15 cellular contexts compared by ENCODE assay signal in the genomic region with DNA sequence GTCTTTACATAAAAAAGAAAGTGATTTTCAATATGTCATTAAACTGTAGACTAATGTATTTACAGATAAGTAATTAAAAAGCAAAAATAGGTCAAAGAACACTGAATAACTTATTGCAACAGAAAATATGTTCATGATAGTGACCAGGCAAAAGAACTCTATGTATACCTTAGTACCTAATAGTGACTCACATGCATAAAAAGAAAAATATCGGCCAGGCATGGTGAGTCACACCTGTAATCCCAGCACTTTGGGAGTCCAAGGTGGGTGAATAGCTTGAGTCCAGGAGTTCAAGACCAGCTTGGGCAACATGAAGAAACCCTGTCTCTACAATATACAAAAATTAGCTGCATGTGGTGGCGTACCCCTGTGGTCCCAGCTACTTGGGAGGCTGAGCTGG. TPM values are rescaled to one million over a fixed set of nuclear protein-coding genes. Genes with fewer than 3 reads are reported as not detected.
A peak's percentile ranks its signal among the peaks of the same experiment; 100 is the strongest.
DNase-seq lines count a peak whose midpoint lies in the region; ATAC-seq and TF ChIP-seq lines count a peak whose summit lies in the region.
"Had no signal": no experiment of that assay in that cellular context is flagged by ENCODE, and none has a peak within 500 bp of the region (broad histone marks: within the 10 kb centered on the region; RNA-seq: fewer than 3 reads in every experiment).

No MANE protein-coding gene starts in this region.

- intact Hi-C loops in HCT116 (cut with micrococcal nuclease): no loop called here
- intact Hi-C loops in PC-3 (cut with micrococcal nuclease): no loop called here
- intact Hi-C loops in esophagus muscularis mucosa (cut with DNase I): no loop called here

- no peak overlapping the region for H3K27ac Mint-ChIP-seq in osteocyte (ENCODE audit: unreplicated experiment)
- H3K27ac Mint-ChIP-seq: CD4-positive, alpha-beta T cell had no signal

- WGBS in esophagus muscularis mucosa: 96% methylated on average over 2 of the region's 2 CpGs

- H3F3A ChIP-seq in PC-3 (ENCODE audit: low read length, unreplicated experiment): no peaks in the 10 kb centered on the region

- H3K79me2 ChIP-seq in HCT116 (ENCODE audit: insufficient read depth, low read length): no peaks in the 10 kb centered on the region
- H3K79me2 ChIP-seq in PC-3 (ENCODE audit: low read length): no peaks in the 10 kb centered on the region

- no peak for TF ChIP-seq CTCF in HCT116 (IDR thresholded peaks at IDR 0.05 in 2 of 3, conservative IDR thresholded peaks at IDR 0.05 in 1 of 3; ENCODE audit: borderline replicate concordance in 1 of 3, insufficient read depth in 1 of 3, low read depth in 2 of 3, low read length in 2 of 3)
- no peak for TF ChIP-seq CTCF in PC-3 (conservative IDR thresholded peaks at IDR 0.05; ENCODE audit: low read depth, low read length)
- TF ChIP-seq CTCF in esophagus muscularis mucosa (IDR thresholded peaks at IDR 0.05): no peak
- no peak for TF ChIP-seq CTCF in osteocyte (IDR thresholded peaks at IDR 0.05)

- no peaks in the 10 kb centered on the region for H3K4me1 Mint-ChIP-seq in osteocyte (ENCODE audit: unreplicated experiment)

- CTCF ChIA-PET in HCT116 (lab: Charles Lee): no interaction called here
- CTCF ChIA-PET in PC-3 (lab: Charles Lee): no interaction called here

- RAD21 ChIA-PET in HCT116 (lab: Charles Lee; ENCODE audit: low non-redundant PET in 1 of 2, low total read pairs in 2 of 2, uncharacterized antibody in 2 of 2, unreplicated experiment in 2 of 2): no interaction called here

- H4K20me1 ChIP-seq in HCT116 (ENCODE audit: insufficient read depth) (no peaks in the 10 kb centered on the region), PC-3 (ENCODE audit: low read length) (no peaks in the 10 kb centered on the region)

- peaks cover 5% of the 10 kb centered on the region for H3K27me3 ChIP-seq in HCT116 (ENCODE audit: insufficient read depth, low read length)
- H3K27me3 ChIP-seq in PC-3 (ENCODE audit: low read length): peaks cover 21% of the 10 kb centered on the region; the same call in 1 of the 2 replicates
- H3K27me3 ChIP-seq in esophagus muscularis mucosa: no peaks in the 10 kb centered on the region

- H3K4me3 ChIP-seq in HCT116 (replicated peaks in 1 of 2; ENCODE audit: low read depth in 1 of 2, low read length in 2 of 2) (no peak overlapping the region), PC-3 (ENCODE audit: low read length) (no peak overlapping the region), esophagus muscularis mucosa (no peak overlapping the region)
- H3K4me3 ChIP-seq: GM12878 had no signal

- H3K4me1 ChIP-seq in HCT116 (ENCODE audit: control insufficient read depth in 1 of 2, insufficient read depth in 2 of 2, low read length in 2 of 2) (no peaks in the 10 kb centered on the region), PC-3 (ENCODE audit: insufficient read depth, low read length) (no peaks in the 10 kb centered on the region), esophagus muscularis mucosa (no peaks in the 10 kb centered on the region)

- H2AFZ ChIP-seq in HCT116 (ENCODE audit: low read depth, low read length, poor library complexity, severe bottlenecking) (no peak overlapping the region), PC-3 (ENCODE audit: low read length) (no peak overlapping the region)

- ATAC-seq in HCT116 (0 out of 2 replicates have a peak, but pooled peaks have one; percentile 36), PC-3 (peak; percentile 40; the same call in 1 of the 2 replicates)
- ATAC-seq: GM12878 had no signal

- TF ChIP-seq RAD21 in HCT116 (IDR thresholded peaks at IDR 0.05; ENCODE audit: low read depth): no peak

- TF ChIP-seq POLR2A in HCT116 (IDR thresholded peaks at IDR 0.05; ENCODE audit: borderline replicate concordance, extremely low read depth, insufficient read depth, insufficient read length): no peak
- TF ChIP-seq POLR2A in esophagus muscularis mucosa (IDR thresholded peaks at IDR 0.05; ENCODE audit: low read depth): no peak

- H3K36me3 Mint-ChIP-seq in osteocyte (ENCODE audit: unreplicated experiment): no peaks in the 10 kb centered on the region

- H3K27me3 Mint-ChIP-seq in osteocyte (ENCODE audit: unreplicated experiment): no peaks in the 10 kb centered on the region

- no peak overlapping the region for H3K4me3 Mint-ChIP-seq in osteocyte (ENCODE audit: unreplicated experiment)
- H3K4me3 Mint-ChIP-seq: CD4-positive, alpha-beta T cell had no signal

- no peak overlapping the region for H3K4me2 ChIP-seq in HCT116 (ENCODE audit: low read length)
- H3K4me2 ChIP-seq in PC-3 (ENCODE audit: low read length): no peak overlapping the region

- BruUV-seq in HCT116 (replicated peaks; lab: Mats Ljungman, UMichigan) (no TSS peak), PC-3 (replicated peaks; lab: Mats Ljungman, UMichigan) (no TSS peak)

- no peak overlapping the region for H3K27ac ChIP-seq in HCT116 (ENCODE audit: low read depth, low read length)
- no peak overlapping the region for H3K27ac ChIP-seq in PC-3 (ENCODE audit: low read length)
- H3K27ac ChIP-seq in esophagus muscularis mucosa (replicated peaks in 1 of 4): no peak overlapping the region
- H3K27ac ChIP-seq: C4-2B had no signal

- H3K36me3 ChIP-seq in HCT116 (ENCODE audit: control insufficient read depth in 1 of 2, insufficient read depth in 2 of 2, low read length in 2 of 2) (no peaks in the 10 kb centered on the region), PC-3 (ENCODE audit: low read depth, low read length) (no peaks in the 10 kb centered on the region), esophagus muscularis mucosa (no peaks in the 10 kb centered on the region)

- no peak for TF ChIP-seq EP300 in esophagus muscularis mucosa (IDR thresholded peaks at IDR 0.05)

- DNase-seq in HCT116 (ENCODE audit: low read depth, low spot score) (no peak), PC-3 (peak; percentile 44), esophagus muscularis mucosa (ENCODE audit: extremely low spot score) (peak; percentile 81), osteocyte (ENCODE audit: extremely low spot score, unreplicated experiment) (no peak), T-helper 2 cell (no peak), T-helper 1 cell (no peak)
- DNase-seq: AML-193; CD4-positive, alpha-beta T cell; DMS153; DND-41; EL; GOT3; H7 had no signal

- H3K9me3 Mint-ChIP-seq in osteocyte (ENCODE audit: unreplicated experiment): no peaks in the 10 kb centered on the region
- H3K9me3 Mint-ChIP-seq: CD4-positive, alpha-beta T cell had no signal

- H3K9me2 ChIP-seq in HCT116 (ENCODE audit: insufficient read depth) (no peaks in the 10 kb centered on the region), PC-3 (replicated peaks; ENCODE audit: low read length) (no peaks in the 10 kb centered on the region)

- no peaks in the 10 kb centered on the region for H3K9me3 ChIP-seq in HCT116 (ENCODE audit: control insufficient read depth in 1 of 2, insufficient read depth in 1 of 2, low read depth in 1 of 2, low read length in 2 of 2)
- no peaks in the 10 kb centered on the region for H3K9me3 ChIP-seq in PC-3 (ENCODE audit: low read length)
- no peaks in the 10 kb centered on the region for H3K9me3 ChIP-seq in esophagus muscularis mucosa

- POLR2A ChIA-PET in HCT116 (lab: Charles Lee): no interaction called here
- POLR2A ChIA-PET in PC-3 (lab: Charles Lee; ENCODE audit: unreplicated experiment): no interaction called here

- H3K9ac ChIP-seq in HCT116 (ENCODE audit: low read length) (no peak overlapping the region), PC-3 (ENCODE audit: low read length) (no peak overlapping the region)

TF ChIP-seq in HCT116, 20 proteins besides CTCF, POLR2A, EP300 and RAD21:
- TF ChIP-seq EGR1 (IDR thresholded peaks at IDR 0.05; ENCODE audit: low read depth): no peak
- TF ChIP-seq CEBPB (IDR thresholded peaks at IDR 0.05; ENCODE audit: low read depth): no peak
- no peak for TF ChIP-seq YY1 (IDR thresholded peaks at IDR 0.05; ENCODE audit: extremely low read depth, insufficient replicate concordance, low read depth, low read length)
- TF ChIP-seq CBX3 (IDR thresholded peaks at IDR 0.05; ENCODE audit: low read depth): no peak
- TF ChIP-seq, protein P1, sequence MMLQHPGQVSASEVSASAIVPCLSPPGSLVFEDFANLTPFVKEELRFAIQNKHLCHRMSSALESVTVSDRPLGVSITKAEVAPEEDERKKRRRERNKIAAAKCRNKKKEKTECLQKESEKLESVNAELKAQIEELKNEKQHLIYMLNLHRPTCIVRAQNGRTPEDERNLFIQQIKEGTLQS (IDR thresholded peaks at IDR 0.05): no peak
- TF ChIP-seq JUND (IDR thresholded peaks at IDR 0.05): no peak
- TF ChIP-seq FOSL1 (IDR thresholded peaks at IDR 0.05; ENCODE audit: low read depth): no peak
- no peak for TF ChIP-seq SRF (IDR thresholded peaks at IDR 0.05; ENCODE audit: low read depth)
- TF ChIP-seq TCF7L2 (IDR thresholded peaks at IDR 0.05; ENCODE audit: borderline replicate concordance, extremely low read depth, insufficient read depth, insufficient read length): no peak
- no peak for TF ChIP-seq SIN3A (IDR thresholded peaks at IDR 0.05; ENCODE audit: low read depth)

RNA-seq across cellular contexts. Expression of a gene that starts 33.0 kb away (rescaled TPM):
- total RNA-seq in HCT116 (2021; ENCODE audit: unreplicated experiment): 70.8 TPM
- polyA plus RNA-seq in HCT116 (2012): 56.7 and 60.3 TPM in 2 replicates
- total RNA-seq in PC-3 (2014; rRNA removed): 35.4 and 48.1 TPM in 2 replicates
- total RNA-seq in esophagus muscularis mucosa: 10 to 100 TPM; 25.8 to 40.7 (median 28.6) TPM
- 33.9 and 34.6 TPM in 2 replicates for total RNA-seq in osteocyte
- total RNA-seq: CD4-positive, alpha-beta T cell had no signal

Comparison
In these comparisons a context has a peak if more than half of its experiments do, and no peak if none do; other contexts are left out.
1. DNase-seq: peak in PC-3 (single experiment) and esophagus muscularis mucosa (single experiment); none in HCT116 (single experiment), osteocyte (single experiment), T-helper 2 cell (0 of 5) and T-helper 1 cell (0 of 5).